In the genomic region with DNA sequence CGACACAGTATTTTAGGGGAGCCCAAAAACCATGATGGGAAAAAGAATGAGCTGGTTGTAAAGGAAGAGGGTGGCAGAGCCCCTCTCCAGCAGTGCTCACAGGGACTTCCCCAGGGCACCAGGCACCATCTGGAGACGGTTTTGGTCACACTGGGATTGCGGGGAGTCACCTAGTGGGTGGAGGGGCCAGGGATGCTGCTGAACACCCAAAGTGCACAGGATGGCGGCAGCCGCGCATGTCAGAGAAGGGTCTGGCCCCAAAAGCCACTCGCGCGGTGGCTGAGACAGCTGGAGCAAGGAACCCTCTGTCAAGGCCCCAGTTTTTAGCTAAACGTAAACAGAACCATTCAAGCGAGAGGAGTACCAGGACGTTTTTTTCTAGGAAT, we compare ENCODE assay signal across 28 cellular contexts. TPM values are rescaled to one million over a fixed set of nuclear protein-coding genes. Genes with fewer than 3 reads are reported as not detected.
DNase-seq lines count a peak whose midpoint lies in the region; ATAC-seq and TF ChIP-seq lines count a peak whose summit lies in the region.
"Had no signal": no experiment of that assay in that cellular context is flagged by ENCODE, and none has a peak within 500 bp of the region (broad histone marks: within the 10 kb centered on the region; RNA-seq: fewer than 3 reads in every experiment).

No MANE protein-coding gene starts in this region.

- H3K27ac Mint-ChIP-seq in Caco-2 (ENCODE audit: unreplicated experiment), result peak overlapping the region; percentile 38
- peak overlapping the region; percentile 30 for H3K27ac Mint-ChIP-seq in stimulated activated effector memory CD8-positive, alpha-beta T cell treated with anti-CD3 and anti-CD28 coated beads, Interleukin-12 subunit alpha, Interleukin-12 subunit beta, amount 100 ng/mL, for 72 hours
- no peak overlapping the region for H3K27ac Mint-ChIP-seq in H9
- H3K27ac Mint-ChIP-seq: activated naive CD8-positive, alpha-beta T cell treated with anti-CD3 and anti-CD28 coated beads, Interleukin-2, amount 10 ng/mL, durations not matched to agents 7 days and 5 days; activated T-helper 2 cell treated with anti-CD3 and anti-CD28 coated beads, Interferon-gamma antibody, Interleukin-2, Interleukin-4, amounts not matched to agents 10 μg/mL and 5 μg/mL and 100 μg/mL, durations not matched to agents 14 hours and 24 hours and 36 hours; T-helper 2 cell treated with Interferon-gamma antibody and Interleukin-4, amounts not matched to agents 5 μg/mL and 100 μg/mL, for 36 hours had no signal

- no peaks in the 10 kb centered on the region for H3K27me3 ChIP-seq in Caco-2 (replicated peaks; ENCODE audit: control insufficient read depth, insufficient read depth, low read length)
- no peaks in the 10 kb centered on the region for H3K27me3 ChIP-seq in lower lobe of right lung (ENCODE audit: low read depth)
- H3K27me3 ChIP-seq in H9 (ENCODE audit: insufficient read depth, low read length), result no peaks in the 10 kb centered on the region
- H3K27me3 ChIP-seq: heart left ventricle had no signal

- WGBS in H9 (ENCODE audit: extremely low coverage, insufficient read length, low lambda C conversion rate), result no CpG with 5 or more reads among the region's 12 CpGs

- H3K4me1 ChIP-seq in Caco-2 (peaks cover 15% of the 10 kb centered on the region), lower lobe of right lung (no peaks in the 10 kb centered on the region), H9 (ENCODE audit: insufficient read depth, low read length) (no peaks in the 10 kb centered on the region)

- peaks cover 19% of the 10 kb centered on the region for H3K4me1 Mint-ChIP-seq in Caco-2 (ENCODE audit: low read depth, unreplicated experiment)
- H3K4me1 Mint-ChIP-seq in stimulated activated effector memory CD8-positive, alpha-beta T cell treated with anti-CD3 and anti-CD28 coated beads, Interleukin-12 subunit alpha, Interleukin-12 subunit beta, amount 100 ng/mL, for 72 hours, result peaks cover 8% of the 10 kb centered on the region
- no peaks in the 10 kb centered on the region for H3K4me1 Mint-ChIP-seq in H9
- H3K4me1 Mint-ChIP-seq: activated naive CD8-positive, alpha-beta T cell treated with anti-CD3 and anti-CD28 coated beads, Interleukin-2, amount 10 ng/mL, durations not matched to agents 7 days and 5 days; CD4-positive, alpha-beta memory T cell had no signal

- H3K27ac ChIP-seq in VCaP (peak overlapping the region; percentile 45), lower lobe of right lung (no peak overlapping the region), H9 (ENCODE audit: insufficient read length, low read depth, low read length) (no peak overlapping the region)
- H3K27ac ChIP-seq: heart left ventricle, thoracic aorta, WERI-Rb-1 had no signal

- H2BK15ac ChIP-seq in H9 (ENCODE audit: low read depth, low read length), result no peak overlapping the region

- H3K4me3 Mint-ChIP-seq in Caco-2 (ENCODE audit: unreplicated experiment), result peak overlapping the region; percentile 1
- H3K4me3 Mint-ChIP-seq in stimulated activated effector memory CD8-positive, alpha-beta T cell treated with anti-CD3 and anti-CD28 coated beads, Interleukin-12 subunit alpha, Interleukin-12 subunit beta, amount 100 ng/mL, for 72 hours, result no peak overlapping the region
- no peak overlapping the region for H3K4me3 Mint-ChIP-seq in H9
- H3K4me3 Mint-ChIP-seq: activated naive CD8-positive, alpha-beta T cell treated with anti-CD3 and anti-CD28 coated beads, Interleukin-2, amount 10 ng/mL, durations not matched to agents 7 days and 5 days; CD4-positive, alpha-beta memory T cell; T-helper 2 cell treated with Interferon-gamma antibody and Interleukin-4, amounts not matched to agents 5 μg/mL and 100 μg/mL, for 36 hours had no signal

- H3K9me3 ChIP-seq in Caco-2 (no peaks in the 10 kb centered on the region), lower lobe of right lung (no peaks in the 10 kb centered on the region), H9 (ENCODE audit: control insufficient read depth, low read depth, low read length) (no peaks in the 10 kb centered on the region)
- H3K9me3 ChIP-seq: heart left ventricle, SK-N-SH, thoracic aorta had no signal

- H3K56ac ChIP-seq in H9 (ENCODE audit: insufficient read length, low read depth, low read length), result no peak overlapping the region

- H3K36me3 ChIP-seq in Caco-2 (ENCODE audit: control insufficient read depth, insufficient read depth, low read length) (peaks cover 22% of the 10 kb centered on the region), lower lobe of right lung (peaks cover 98% of the 10 kb centered on the region)

- no peak overlapping the region for H3K23ac ChIP-seq in H9 (ENCODE audit: insufficient read length, low read depth, low read length)

- no peak overlapping the region for H2BK5ac ChIP-seq in H9 (ENCODE audit: insufficient read length, low read length)

- no peak overlapping the region for H3K4me3 ChIP-seq in Caco-2 (ENCODE audit: low read depth, low read length)
- no peak overlapping the region for H3K4me3 ChIP-seq in lower lobe of right lung
- H3K4me3 ChIP-seq: heart left ventricle, thoracic aorta had no signal

- no peak overlapping the region for H2BK20ac ChIP-seq in H9 (ENCODE audit: low read depth, low read length, poor library complexity, severe bottlenecking)

- H4K8ac ChIP-seq in H9 (replicated peaks; ENCODE audit: insufficient read length, low read depth, low read length), result no peak overlapping the region

- H3K9me3 Mint-ChIP-seq in Caco-2 (ENCODE audit: unreplicated experiment) (no peaks in the 10 kb centered on the region), H9 (no peaks in the 10 kb centered on the region)
- no peaks in the 10 kb centered on the region for H3K9me3 Mint-ChIP-seq in stimulated activated effector memory CD8-positive, alpha-beta T cell treated with anti-CD3 and anti-CD28 coated beads, Interleukin-12 subunit alpha, Interleukin-12 subunit beta, amount 100 ng/mL, for 72 hours
- H3K9me3 Mint-ChIP-seq: activated naive CD8-positive, alpha-beta T cell treated with anti-CD3 and anti-CD28 coated beads, Interleukin-2, amount 10 ng/mL, durations not matched to agents 7 days and 5 days; activated T-helper 2 cell treated with anti-CD3 and anti-CD28 coated beads, Interferon-gamma antibody, Interleukin-2, Interleukin-4, amounts not matched to agents 10 μg/mL and 5 μg/mL and 100 μg/mL, durations not matched to agents 14 hours and 24 hours and 36 hours; CD4-positive, alpha-beta memory T cell; T-helper 2 cell treated with Interferon-gamma antibody and Interleukin-4, amounts not matched to agents 5 μg/mL and 100 μg/mL, for 36 hours had no signal

- H3K9ac ChIP-seq in H9 (ENCODE audit: extremely low read depth, insufficient read length, low read length), result no peak overlapping the region
- H3K9ac ChIP-seq: SK-N-SH had no signal

- no peak overlapping the region for H4K91ac ChIP-seq in H9 (ENCODE audit: insufficient read length, low read depth, low read length)

- no peaks in the 10 kb centered on the region for H4K20me1 ChIP-seq in H9 (ENCODE audit: control insufficient read depth, insufficient read depth, insufficient read length)

- no peak overlapping the region for H3K4ac ChIP-seq in H9 (ENCODE audit: low read depth, low read length)

- H3K14ac ChIP-seq in H9 (ENCODE audit: insufficient read depth, low read length), result no peak overlapping the region

- H2BK12ac ChIP-seq in H9 (ENCODE audit: insufficient read length, low read depth, low read length), result no peak overlapping the region

- no peak for DNase-seq in Caco-2
- peak; percentile 40 for DNase-seq in kidney glomerular epithelial cell (lab: John Stamatoyannopoulos, UW)
- no peak for DNase-seq in stimulated activated effector memory CD8-positive, alpha-beta T cell treated with anti-CD3 and anti-CD28 coated beads, Interleukin-12 subunit alpha, Interleukin-12 subunit beta, amount 100 ng/mL, for 72 hours (ENCODE audit: low spot score in 2 of 2)
- DNase-seq in lower lobe of right lung, result no peak
- DNase-seq in H9, result no peak
- DNase-seq: activated CD8-positive, alpha-beta memory T cell treated with anti-CD3 and anti-CD28 coated beads, Interleukin-2, amount 50 U/mL, for 4 hours; activated naive CD8-positive, alpha-beta T cell treated with anti-CD3 and anti-CD28 coated beads, Interleukin-2, amount 10 ng/mL, durations not matched to agents 7 days and 5 days; CD4-positive, alpha-beta memory T cell; effector CD4-positive, alpha-beta T cell; erythroblast; GF-D8; GOT3; Karpas-422; left cardiac atrium; NCI-H1048; NCI-H187; SK-N-SH; stimulated activated CD4-positive, alpha-beta T cell treated with anti-CD3 and anti-CD28 coated beads, Interleukin-4, amount 100 ng/mL, for 1 hour; stimulated activated naive CD4-positive, alpha-beta T cell treated with Interleukin-2 at 50 U/mL for 16 hours; WERI-Rb-1 had no signal

- H3T11ph ChIP-seq in H9 (ENCODE audit: low read length), result no peak overlapping the region

- H3K79me2 ChIP-seq in H9 (ENCODE audit: insufficient read depth, low read length), result no peaks in the 10 kb centered on the region

- H3K27me3 Mint-ChIP-seq in Caco-2 (ENCODE audit: insufficient read depth, unreplicated experiment) (no peaks in the 10 kb centered on the region), H9 (ENCODE audit: low read depth) (no peaks in the 10 kb centered on the region; the same call in 1 of the 2 replicates)
- H3K27me3 Mint-ChIP-seq: activated naive CD8-positive, alpha-beta T cell treated with anti-CD3 and anti-CD28 coated beads, Interleukin-2, amount 10 ng/mL, durations not matched to agents 7 days and 5 days; CD4-positive, alpha-beta memory T cell had no signal

- no peak overlapping the region for H2AFZ ChIP-seq in H9 (ENCODE audit: low read length)

- TF ChIP-seq CTCF in Caco-2 (IDR thresholded peaks at IDR 0.05; ENCODE audit: insufficient read depth in 1 of 2, low read depth in 1 of 2, low read length in 1 of 2, severe bottlenecking in 1 of 2, unreplicated experiment in 1 of 2) (no peak), VCaP (conservative IDR thresholded peaks at IDR 0.05) (no peak), lower lobe of right lung (IDR thresholded peaks at IDR 0.05) (no peak), H9 (conservative IDR thresholded peaks at IDR 0.05) (no peak)

- no peaks in the 10 kb centered on the region for H3K23me2 ChIP-seq in H9 (ENCODE audit: insufficient read length, low read depth, low read length, poor library complexity, severe bottlenecking)

- no peak overlapping the region for H2BK120ac ChIP-seq in H9 (ENCODE audit: low read depth, low read length, poor library complexity, severe bottlenecking)

- intact Hi-C loops in Caco-2 (cut with micrococcal nuclease; ENCODE audit: unreplicated experiment) (no loop called here), lower lobe of right lung (cut with DNase I) (no loop called here)

- H4K5ac ChIP-seq in H9 (ENCODE audit: insufficient read length, low read depth, low read length), result no peak overlapping the region

- no peak for ATAC-seq in stimulated activated effector memory CD8-positive, alpha-beta T cell treated with anti-CD3 and anti-CD28 coated beads, Interleukin-12 subunit alpha, Interleukin-12 subunit beta, amount 100 ng/mL, for 72 hours
- ATAC-seq in lower lobe of right lung (no peak), GM19324 (IDR thresholded peaks at IDR 0.05; ENCODE audit: low FRiP score, unreplicated experiment) (no peak)
- ATAC-seq: left cardiac atrium had no signal

- no peak overlapping the region for H2AK5ac ChIP-seq in H9 (ENCODE audit: insufficient read length, low read length)

- no peak overlapping the region for H3K18ac ChIP-seq in H9 (ENCODE audit: insufficient read length, low read depth, low read length)

- peaks cover 100% of the 10 kb centered on the region for H3K36me3 Mint-ChIP-seq in Caco-2 (ENCODE audit: insufficient read depth, unreplicated experiment)
- peaks cover 92% of the 10 kb centered on the region for H3K36me3 Mint-ChIP-seq in stimulated activated effector memory CD8-positive, alpha-beta T cell treated with anti-CD3 and anti-CD28 coated beads, Interleukin-12 subunit alpha, Interleukin-12 subunit beta, amount 100 ng/mL, for 72 hours
- H3K36me3 Mint-ChIP-seq in H9 (ENCODE audit: insufficient read depth in 1 of 3, low read depth in 3 of 3), result peaks cover 22 to 72% (median 72%) of the 10 kb centered on the region in 3 experiments; a peak in 6 of 7 replicates

- H3K79me1 ChIP-seq in H9 (ENCODE audit: insufficient read depth, low read depth, low read length, poor library complexity, severe bottlenecking), result no peaks in the 10 kb centered on the region

- H3K4me2 ChIP-seq in H9 (ENCODE audit: insufficient read depth, insufficient read length, low read length), result no peak overlapping the region
- H3K4me2 ChIP-seq: SK-N-SH had no signal

- CTCF ChIA-PET in Caco-2 (lab: Charles Lee), result interaction anchor here (0.5 to 1.0 kb wide), 2 partner anchors 14 to 126 kb away, joined by 3 to 5 read pairs; no protein-coding TSS in a partner anchor

- POLR2A ChIA-PET in Caco-2 (lab: Charles Lee), result interaction anchor here (0.6 to 0.8 kb wide), 2 partner anchors 15 to 1687 kb away, joined by 3 to 4 read pairs; partner anchors contain the start of gene NELFCD

- no TSS peak for BruUV-seq in Caco-2 (replicated peaks; lab: Mats Ljungman, UMichigan)

RNA-seq across cellular contexts. Expression of gene CTSZ, which starts 10.8 kb away (rescaled TPM):
- 202 and 228 TPM in 2 replicates for total RNA-seq in Caco-2 (2022)
- 533 TPM for total RNA-seq in lower lobe of right lung
- total RNA-seq in H9 (2021), result 35.7 and 37.6 TPM in 2 replicates

RNA-seq across cellular contexts. Expression of gene NELFCD, which starts 15.2 kb away (rescaled TPM):
- total RNA-seq in Caco-2 (2022), result 230 TPM in 2 replicates
- 54.1 TPM for total RNA-seq in lower lobe of right lung
- total RNA-seq in H9 (2021), result 53.5 and 57.8 TPM in 2 replicates

RNA-seq across cellular contexts. Expression of gene TUBB1, which starts 23.0 kb away (rescaled TPM):
- 0.16 and 0.18 TPM in 2 replicates for total RNA-seq in Caco-2 (2022)
- 6.5 TPM for total RNA-seq in lower lobe of right lung
- not detected in 2 replicates for total RNA-seq in H9 (2021)
- total RNA-seq: activated naive CD8-positive, alpha-beta T cell treated with anti-CD3 and anti-CD28 coated beads, Interleukin-2, amount 10 ng/mL, durations not matched to agents 7 days and 5 days; activated T-helper 2 cell treated with anti-CD3 and anti-CD28 coated beads, Interferon-gamma antibody, Interleukin-2, Interleukin-4, amounts not matched to agents 10 μg/mL and 5 μg/mL and 100 μg/mL, durations not matched to agents 14 hours and 24 hours and 36 hours; CD4-positive, alpha-beta memory T cell; fibroblast of villous mesenchyme; osteocyte had no signal

RNA-seq across cellular contexts. Expression of gene ATP5F1E, which starts 35.9 kb away (rescaled TPM):
- 181 and 186 TPM in 2 replicates for total RNA-seq in Caco-2 (2022)
- total RNA-seq in lower lobe of right lung, result 73.8 TPM
- 47.4 and 52.7 TPM in 2 replicates for total RNA-seq in H9 (2021)

RNA-seq across cellular contexts. Expression of gene PRELID3B, which starts 46.4 kb away (rescaled TPM):
- total RNA-seq in Caco-2 (2022) (170 and 171 TPM in 2 replicates), lower lobe of right lung (43.0 TPM), H9 (2021) (52.6 and 56.5 TPM in 2 replicates)

Comparison
In these comparisons a context has a peak if more than half of its experiments do, and no peak if none do; other contexts are left out.
1. H3K27ac Mint-ChIP-seq: peak in Caco-2 (single experiment) and stimulated activated effector memory CD8-positive, alpha-beta T cell treated with anti-CD3 and anti-CD28 coated beads, Interleukin-12 subunit alpha, Interleukin-12 subunit beta, amount 100 ng/mL, for 72 hours (single experiment); none in H9 (0 of 3).